Comparison of ENCODE assay signal across 21 cellular contexts in genomic region chr5:155575861-155576260, GRCh38.
DNase-seq lines count a peak whose midpoint lies in the region; TF ChIP-seq lines count a peak whose summit lies in the region.
"Had no signal": no experiment of that assay in that cellular context is flagged by ENCODE, and none has a peak within 500 bp of the region (broad histone marks: within the 10 kb centered on the region; RNA-seq: fewer than 3 reads in every experiment).

No MANE protein-coding gene starts in this region.

- H3K36me3 ChIP-seq in WERI-Rb-1: no peaks in the 10 kb centered on the region
- H3K36me3 ChIP-seq: BLaER1, HAP-1 had no signal

- H3K9me3 Mint-ChIP-seq in glutamatergic neuron (ENCODE audit: unreplicated experiment): no peaks in the 10 kb centered on the region

- H3K4me3 ChIP-seq in WERI-Rb-1 (ENCODE audit: low read depth, low read length): no peak overlapping the region
- H3K4me3 ChIP-seq in foreskin fibroblast (ENCODE audit: low read depth in 1 of 2, low read length in 2 of 2): no peak overlapping the region
- H3K4me3 ChIP-seq: BLaER1, GM12878, HAP-1 had no signal

- no peaks in the 10 kb centered on the region for H3K36me3 Mint-ChIP-seq in glutamatergic neuron (ENCODE audit: unreplicated experiment)
- H3K36me3 Mint-ChIP-seq: CD4-positive, CD25-positive, alpha-beta regulatory T cell; CD8-positive, alpha-beta T cell had no signal

- H3K4me1 Mint-ChIP-seq in glutamatergic neuron (ENCODE audit: low read depth, unreplicated experiment): peaks cover 4% of the 10 kb centered on the region
- H3K4me1 Mint-ChIP-seq: B cell; CD4-positive, CD25-positive, alpha-beta regulatory T cell had no signal

- no peaks in the 10 kb centered on the region for H3K27me3 Mint-ChIP-seq in glutamatergic neuron (ENCODE audit: unreplicated experiment)
- H3K27me3 Mint-ChIP-seq: CD4-positive, CD25-positive, alpha-beta regulatory T cell had no signal

- H3K4me3 Mint-ChIP-seq in glutamatergic neuron (ENCODE audit: unreplicated experiment): no peak overlapping the region
- H3K4me3 Mint-ChIP-seq: B cell; CD4-positive, CD25-positive, alpha-beta regulatory T cell; CD8-positive, alpha-beta T cell; HFFc6 had no signal

- TF ChIP-seq CTCF in WERI-Rb-1 (IDR thresholded peaks at IDR 0.05; ENCODE audit: low read depth, low read length) (no peak), glutamatergic neuron (IDR thresholded peaks at IDR 0.05; ENCODE audit: partially characterized antibody, unreplicated experiment) (no peak), foreskin fibroblast (IDR thresholded peaks at IDR 0.05; ENCODE audit: low read depth, low read length) (no peak)

- in situ Hi-C loops in G401 (cut with HindIII; ENCODE audit: low sequenced_read_pairs): no loop called here

- peak overlapping the region; percentile 23; the same call in 1 of the 2 replicates for H3K27ac ChIP-seq in WERI-Rb-1
- H3K27ac ChIP-seq: 22Rv1, BLaER1, C4-2B had no signal

- DNase-seq in DMS 273 (lab: John Stamatoyannopoulos, UW; ENCODE audit: unreplicated experiment) (peak; percentile 34), DMS 273 treated with DMSO at 0.1 percent for 48 hours (lab: John Stamatoyannopoulos, UW) (no peak), G401 (ENCODE audit: low spot score) (peak; percentile 79), WERI-Rb-1 (no peak), glutamatergic neuron (no peak), NCI-H2029 treated with DMSO at 0.1 percent for 48 hours (lab: John Stamatoyannopoulos, UW) (no peak), GM19238 (ENCODE audit: insufficient read length, low spot score) (no peak), foreskin fibroblast (no peak)
- DNase-seq: Caco-2; CD4-positive, CD25-positive, alpha-beta regulatory T cell; CD8-positive, alpha-beta T cell; DND-41; GDM1; GOT3; HFFc6 had no signal

- H3K27ac Mint-ChIP-seq in glutamatergic neuron (ENCODE audit: unreplicated experiment): peak overlapping the region; percentile 56
- H3K27ac Mint-ChIP-seq: B cell; CD4-positive, CD25-positive, alpha-beta regulatory T cell; CD8-positive, alpha-beta T cell; HFFc6 had no signal

- H3K9me3 ChIP-seq in WERI-Rb-1 (ENCODE audit: severe bottlenecking): no peaks in the 10 kb centered on the region
- H3K9me3 ChIP-seq: BLaER1, Caco-2, HAP-1 had no signal

- no peaks in the 10 kb centered on the region for H3K27me3 ChIP-seq in WERI-Rb-1 (ENCODE audit: insufficient read depth, low read depth, severe bottlenecking)
- H3K27me3 ChIP-seq: BLaER1 had no signal

Comparison
In these comparisons a context has a peak if more than half of its experiments do, and no peak if none do; other contexts are left out.
1. DNase-seq: peak in DMS 273 (single experiment) and G401 (single experiment); none in DMS 273 treated with DMSO at 0.1 percent for 48 hours (single experiment), WERI-Rb-1 (single experiment), glutamatergic neuron (single experiment), NCI-H2029 treated with DMSO at 0.1 percent for 48 hours (single experiment), GM19238 (single experiment) and foreskin fibroblast (0 of 2).